In the genomic region with DNA sequence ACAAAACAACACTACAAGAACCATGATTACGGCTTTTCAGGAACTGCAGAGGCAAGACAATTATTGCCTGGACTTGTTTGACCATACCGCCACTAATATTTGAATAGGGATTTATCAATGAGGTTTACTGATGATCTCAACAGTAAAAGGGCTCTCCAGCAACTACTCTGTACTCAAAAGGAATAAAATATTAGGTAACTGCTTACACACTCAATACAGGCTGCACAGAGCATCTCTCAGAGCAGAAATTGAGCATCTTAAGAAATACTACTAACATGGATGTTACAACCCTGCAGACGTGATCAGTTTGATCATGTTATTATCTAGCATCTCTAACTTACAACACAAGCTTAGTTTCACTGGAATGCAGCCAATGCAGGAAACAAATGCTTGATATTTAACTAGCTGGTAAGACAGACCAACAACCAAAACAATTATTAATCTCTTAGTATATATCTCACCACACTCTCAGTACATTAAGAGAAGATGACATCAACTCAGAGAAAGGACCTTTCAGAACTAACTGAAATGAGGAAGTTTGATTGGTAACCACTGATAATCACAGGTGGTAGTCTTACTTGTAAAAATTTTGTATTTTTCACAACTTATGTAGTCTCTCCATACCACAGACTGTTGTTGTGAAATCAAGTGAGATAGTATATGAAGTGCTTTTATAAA, we compare ENCODE assay signal across 8 cellular contexts.
DNase-seq lines count a peak whose midpoint lies in the region; ATAC-seq and TF ChIP-seq lines count a peak whose summit lies in the region.

No MANE protein-coding gene starts in this region.

- DNase-seq in T-helper 2 cell treated with Interferon-gamma antibody and Interleukin-4, amounts not matched to agents 5 μg/mL and 100 μg/mL, for 36 hours (ENCODE audit: low spot score) = no peak
- DNase-seq in stimulated activated naive CD4-positive, alpha-beta T cell treated with Interleukin-2 at 50 U/mL for 16 hours (lab: John Stamatoyannopoulos, UW) = no peak
- DNase-seq in activated effector memory CD4-positive, alpha-beta T cell treated with anti-CD3 and anti-CD28 coated beads, Interleukin-2, amount 50 U/mL, for 16 hours = no peak
- DNase-seq in NAMALWA (ENCODE audit: low spot score) (no peak), HEK293T (ENCODE audit: extremely low spot score) (no peak)

- peaks cover 9 to 13% of the 10 kb centered on the region in 2 experiments for H3K4me1 ChIP-seq in neutrophil (ENCODE audit: control insufficient read depth in 1 of 2, insufficient read depth in 1 of 2, low read depth in 1 of 2, low read length in 1 of 2)

- H3K4me3 ChIP-seq in neutrophil (ENCODE audit: low read depth in 1 of 2, low read length in 1 of 2) = no peak overlapping the region

- POLR2A ChIA-PET in HEK293T (lab: Yijun Ruan, JAX) = no interaction called here

- ATAC-seq in GM19025 (IDR thresholded peaks at IDR 0.05; ENCODE audit: low read depth, unreplicated experiment) = peak; percentile 59
- peak; percentile 80 for ATAC-seq in HG03066 (IDR thresholded peaks at IDR 0.05; ENCODE audit: low read depth, unreplicated experiment)

- H3K27ac ChIP-seq in neutrophil = peak overlapping the region; percentile 43

- no peaks in the 10 kb centered on the region for H3K9me3 ChIP-seq in neutrophil

- H3K27me3 ChIP-seq in neutrophil = no peaks in the 10 kb centered on the region

- H3K4me3 Mint-ChIP-seq in T-helper 2 cell treated with Interferon-gamma antibody and Interleukin-4, amounts not matched to agents 5 μg/mL and 100 μg/mL, for 36 hours = peak overlapping the region; percentile 0

- H3K27me3 Mint-ChIP-seq in T-helper 2 cell treated with Interferon-gamma antibody and Interleukin-4, amounts not matched to agents 5 μg/mL and 100 μg/mL, for 36 hours (ENCODE audit: low read depth) = no peaks in the 10 kb centered on the region

- H3K27ac Mint-ChIP-seq in T-helper 2 cell treated with Interferon-gamma antibody and Interleukin-4, amounts not matched to agents 5 μg/mL and 100 μg/mL, for 36 hours = peak overlapping the region; percentile 72

- TF ChIP-seq CTCF in neutrophil (IDR thresholded peaks at IDR 0.05) = no peak

- peaks cover 51% of the 10 kb centered on the region for H3K4me1 Mint-ChIP-seq in T-helper 2 cell treated with Interferon-gamma antibody and Interleukin-4, amounts not matched to agents 5 μg/mL and 100 μg/mL, for 36 hours (ENCODE audit: low read depth)

- peaks cover 17% of the 10 kb centered on the region for H3K36me3 Mint-ChIP-seq in T-helper 2 cell treated with Interferon-gamma antibody and Interleukin-4, amounts not matched to agents 5 μg/mL and 100 μg/mL, for 36 hours (ENCODE audit: low read depth)

- peaks cover under 1% of the 10 kb centered on the region for H3K9me3 Mint-ChIP-seq in T-helper 2 cell treated with Interferon-gamma antibody and Interleukin-4, amounts not matched to agents 5 μg/mL and 100 μg/mL, for 36 hours

- CTCF ChIA-PET in HEK293T (lab: Yijun Ruan, JAX) = interaction anchor here (0.6 kb wide), 1 partner anchor 28 kb away, joined by 5 read pairs; no protein-coding TSS in a partner anchor

- H3K36me3 ChIP-seq in neutrophil = no peaks in the 10 kb centered on the region

TF ChIP-seq in HEK293T, 16 proteins besides CTCF, POLR2A, EP300 and RAD21:
- TF ChIP-seq BHLHE40 (IDR thresholded peaks at IDR 0.05; ENCODE audit: borderline replicate concordance) (no peak), FOXM1 (IDR thresholded peaks at IDR 0.05; ENCODE audit: borderline replicate concordance) (no peak)
TF ChIP-seq in HEK293T: peak in this region for 0.
